Comparison of ENCODE assay signal across 8 cellular contexts in genomic region chr2:234494361-234495075, GRCh38. TPM values are rescaled to one million over a fixed set of nuclear protein-coding genes. Genes with fewer than 3 reads are reported as not detected.
DNase-seq lines count a peak whose midpoint lies in the region; ATAC-seq and TF ChIP-seq lines count a peak whose summit lies in the region.

No MANE protein-coding gene starts in this region.

- DNase-seq in heart left ventricle (no peak), left cardiac atrium (no peak), Panc1 (ENCODE audit: low read depth, low spot score) (no peak), endodermal cell (peak; percentile 56), neural progenitor cell (ENCODE audit: low spot score) (peak; percentile 84)

- TF ChIP-seq CTCF in heart left ventricle (IDR thresholded peaks at IDR 0.05) (no peak), Panc1 (IDR thresholded peaks at IDR 0.05) (no peak), endodermal cell (conservative IDR thresholded peaks at IDR 0.05) (no peak), neural progenitor cell (IDR thresholded peaks at IDR 0.05) (no peak)

- H3K27me3 Mint-ChIP-seq in endodermal cell (ENCODE audit: insufficient read depth) = peaks cover 29% of the 10 kb centered on the region
- peaks cover 8% of the 10 kb centered on the region for H3K27me3 Mint-ChIP-seq in neural progenitor cell (ENCODE audit: insufficient read depth, low read depth)

- H3K4me1 Mint-ChIP-seq in endodermal cell (peaks cover 20% of the 10 kb centered on the region), neural progenitor cell (peaks cover 38% of the 10 kb centered on the region)

- H3K27me3 ChIP-seq in heart left ventricle (peaks cover 0 to 18% (median 8%) of the 10 kb centered on the region in 9 donors), Panc1 (ENCODE audit: control insufficient read depth, insufficient read depth, low read length) (no peaks in the 10 kb centered on the region), endodermal cell (ENCODE audit: control insufficient read depth, insufficient read depth, low read length, poor library complexity, severe bottlenecking) (peaks cover 8% of the 10 kb centered on the region), neural progenitor cell (no peaks in the 10 kb centered on the region)

- H3K4me3 Mint-ChIP-seq in endodermal cell (peak overlapping the region; percentile 69), neural progenitor cell (peak overlapping the region; percentile 99)

- H3K27ac ChIP-seq in heart left ventricle (peak overlapping the region in 3 of 12 donors; percentile 11 to 86 (median 51)), Panc1 (ENCODE audit: low read length) (peak overlapping the region; percentile 91), endodermal cell (ENCODE audit: low read depth, low read length) (peak overlapping the region; percentile 73), neural progenitor cell (peak overlapping the region; percentile 63)

- H3K79me2 ChIP-seq in neural progenitor cell (ENCODE audit: low read depth) = peaks cover 84% of the 10 kb centered on the region

- H3K9me3 ChIP-seq in heart left ventricle (no peaks in the 10 kb centered on the region), Panc1 (ENCODE audit: control insufficient read depth, insufficient read depth, low read depth, low read length) (no peaks in the 10 kb centered on the region), endodermal cell (ENCODE audit: control insufficient read depth, low read length) (no peaks in the 10 kb centered on the region), neural progenitor cell (ENCODE audit: low read depth) (no peaks in the 10 kb centered on the region)

- H2AFZ ChIP-seq in neural progenitor cell (replicated peaks) = no peak overlapping the region

- H3K36me3 ChIP-seq in heart left ventricle (no peaks in the 10 kb centered on the region), Panc1 (ENCODE audit: control insufficient read depth, insufficient read depth, low read length) (peaks cover 7% of the 10 kb centered on the region), endodermal cell (ENCODE audit: control insufficient read depth, insufficient read depth, low read length) (no peaks in the 10 kb centered on the region), neural progenitor cell (peaks cover 22% of the 10 kb centered on the region)

- WGBS in heart left ventricle, 4 donors = 49 to 55% (median 50%) methylated on average over 8 of the region's 8 CpGs
- WGBS in endodermal cell (ENCODE audit: insufficient coverage in 1 of 2, insufficient read length in 1 of 2), 2 experiments = 23 to 37% methylated on average over 3 to 8 of the region's 8 CpGs

- H3K36me3 Mint-ChIP-seq in endodermal cell (ENCODE audit: low read depth) (no peaks in the 10 kb centered on the region), neural progenitor cell (peaks cover 28% of the 10 kb centered on the region)

- TF ChIP-seq POLR2A in heart left ventricle (IDR thresholded peaks at IDR 0.05) = no peak

- in situ Hi-C loops in Panc1 (cut with HindIII; ENCODE audit: low pct_unique_long_range_greater_than_20kb, low sequenced_read_pairs) = no loop called here

- POLR2A ChIA-PET in Panc1 (lab: Charles Lee) = no interaction called here

- TSS peak; percentile 57 for BruUV-seq in Panc1 (replicated peaks; lab: Mats Ljungman, UMichigan)

- H3K4me1 ChIP-seq in heart left ventricle (peaks cover 7 to 34% (median 18%) of the 10 kb centered on the region in 12 donors), Panc1 (ENCODE audit: control insufficient read depth, insufficient read depth, low read length) (peaks cover 38% of the 10 kb centered on the region), endodermal cell (ENCODE audit: control insufficient read depth, insufficient read depth, low read length) (no peaks in the 10 kb centered on the region), neural progenitor cell (peaks cover 35% of the 10 kb centered on the region)

- H3F3A ChIP-seq in neural progenitor cell (ENCODE audit: low read depth) = peaks cover 52% of the 10 kb centered on the region

- H4K20me1 ChIP-seq in neural progenitor cell (ENCODE audit: low read depth) = peaks cover 69% of the 10 kb centered on the region

- intact Hi-C loops in heart left ventricle (cut with DNase I) = loop anchor here in 4 of 10 donors (5.0 to 10.0 kb wide), 6 partner anchors 47 to 207 kb away; no protein-coding TSS in a partner anchor
- intact Hi-C loops in left cardiac atrium (cut with DNase I) = loop anchor here in 1 of 2 donors (5.0 kb wide), 1 partner anchor 157 kb away; no protein-coding TSS in a partner anchor
- intact Hi-C loops in Panc1 (cut with micrococcal nuclease; ENCODE audit: unreplicated experiment) = loop anchor here (5.0 kb wide), 3 partner anchors 127 to 357 kb away; no protein-coding TSS in a partner anchor

- H3K9ac ChIP-seq in endodermal cell (ENCODE audit: extremely low read depth, low read length, poor library complexity, severe bottlenecking) = peak overlapping the region; percentile 47
- H3K9ac ChIP-seq in neural progenitor cell = peak overlapping the region; percentile 74

- no peak for ATAC-seq in heart left ventricle
- ATAC-seq in left cardiac atrium = no peak
- ATAC-seq in Panc1 = no peak
- ATAC-seq in HG03139 (IDR thresholded peaks at IDR 0.05; ENCODE audit: unreplicated experiment) = no peak
- no peak for ATAC-seq in HG03025 (IDR thresholded peaks at IDR 0.05; ENCODE audit: low FRiP score, unreplicated experiment)
- ATAC-seq in GM19351 (IDR thresholded peaks at IDR 0.05; ENCODE audit: unreplicated experiment) = no peak

- H3K27ac Mint-ChIP-seq in endodermal cell (no peak overlapping the region), neural progenitor cell (peak overlapping the region; percentile 71)

- peak overlapping the region; percentile 97 for H3K4me2 ChIP-seq in neural progenitor cell

- CTCF ChIA-PET in Panc1 (lab: Charles Lee) = interaction anchor here (0.6 kb wide), 1 partner anchor 464 kb away, joined by 7 read pairs; no protein-coding TSS in a partner anchor

- H3K4me3 ChIP-seq in heart left ventricle (peak overlapping the region in 9 of 12 donors; percentile 14 to 89 (median 68)), Panc1 (ENCODE audit: low read depth in 2 of 2, low read length in 2 of 2) (peak overlapping the region; percentile 72 to 97), endodermal cell (ENCODE audit: low read length) (peak overlapping the region; percentile 90), neural progenitor cell (peak overlapping the region; percentile 97)

- H3K9me3 Mint-ChIP-seq in endodermal cell (no peaks in the 10 kb centered on the region), neural progenitor cell (peaks cover 2% of the 10 kb centered on the region)

RNA-seq across cellular contexts. Expression of gene ARL4C, which starts 2.4 kb away (rescaled TPM):
- total RNA-seq in heart left ventricle (10 to 100 TPM in 2 of 9 donors, 1 to 10 TPM in 7; 1.1 to 16.3 (median 2.5) TPM), left cardiac atrium (1 to 10 TPM; 4.2 to 9.2 TPM), Panc1 (2021; ENCODE audit: unreplicated experiment) (151 TPM), endodermal cell (10 to 100 TPM in 1 of 2 donors, 1 to 10 TPM in 1; 9.3 to 21.7 TPM), neural progenitor cell (ENCODE audit: low replicate concordance) (87.6 and 96.6 TPM in 2 replicates)
- polyA plus RNA-seq in heart left ventricle = 1 to 10 TPM in 1 of 2 donors, under 1 TPM in 1; 0.80 to 1.2 TPM
- 176 TPM for polyA plus RNA-seq in Panc1 (2012; ENCODE audit: insufficient read length)
- 74.9 TPM for polyA plus RNA-seq in endodermal cell (2013, experiment 1 of 2)
- 65.4 TPM for polyA plus RNA-seq in endodermal cell (2013, experiment 2 of 2)

Comparison
In these comparisons a context has a peak if more than half of its experiments do, and no peak if none do; other contexts are left out.
1. DNase-seq: peak in endodermal cell (single experiment) and neural progenitor cell (single experiment); none in heart left ventricle (0 of 5), left cardiac atrium (single experiment) and Panc1 (single experiment).
2. Peak in every context shown above with its lines, with median percentiles within 50 percentile points of each other: H3K4me3 ChIP-seq.